22 cellular contexts compared by ENCODE assay signal in genomic region chr18:48858676-48859075, GRCh38.
A peak's percentile ranks its signal among the peaks of the same experiment; 100 is the strongest.
DNase-seq lines count a peak whose midpoint lies in the region; ATAC-seq and TF ChIP-seq lines count a peak whose summit lies in the region.
"Had no signal": no experiment of that assay in that cellular context is flagged by ENCODE, and none has a peak within 500 bp of the region (broad histone marks: within the 10 kb centered on the region; RNA-seq: fewer than 3 reads in every experiment).

No MANE protein-coding gene starts in this region.

- H4K91ac ChIP-seq in IMR-90 (ENCODE audit: insufficient read depth, low read depth, low read length) = 0 out of 2 replicates have a peak overlapping the region, but pooled peaks have one; percentile 5
- no peak overlapping the region for H4K91ac ChIP-seq in mesenchymal stem cell (ENCODE audit: low read length)

- no peaks in the 10 kb centered on the region for H3K27me3 ChIP-seq in IMR-90 (ENCODE audit: control insufficient read depth, insufficient read depth, low read length)
- no peaks in the 10 kb centered on the region for H3K27me3 ChIP-seq in mesenchymal stem cell (ENCODE audit: control insufficient read depth in 1 of 2, insufficient read depth in 1 of 2, low read length in 2 of 2)
- no peaks in the 10 kb centered on the region for H3K27me3 ChIP-seq in spleen (replicated peaks in 1 of 7)
- H3K27me3 ChIP-seq in Karpas-422 (ENCODE audit: low read length) = no peaks in the 10 kb centered on the region
- H3K27me3 ChIP-seq: right lobe of liver, SJSA1 had no signal

- no TSS peak for BruUV-seq in IMR-90 (replicated peaks; lab: Mats Ljungman, UMichigan)

- H2BK20ac ChIP-seq in IMR-90 (ENCODE audit: low read depth, low read length) = no peak overlapping the region

- H4K8ac ChIP-seq in IMR-90 (ENCODE audit: low read depth in 2 of 2, low read length in 2 of 2) (peak overlapping the region in 1 of 2 experiments; percentile 15; a peak in 1 of 4 replicates), mesenchymal stem cell (ENCODE audit: low read length) (no peak overlapping the region)

- H3K9me1 ChIP-seq in IMR-90 (ENCODE audit: insufficient read depth, low read length) = peaks cover 15% of the 10 kb centered on the region

- H3K4ac ChIP-seq in IMR-90 (ENCODE audit: low read depth, low read length) = no peak overlapping the region; the same call in 1 of the 2 replicates
- no peak overlapping the region for H3K4ac ChIP-seq in mesenchymal stem cell (ENCODE audit: low read depth in 1 of 2, low read length in 2 of 2)

- DNase-seq in IMR-90 = no peak
- peak; percentile 43 for DNase-seq in mesenchymal stem cell
- peak; percentile 25 for DNase-seq in spleen
- DNase-seq in ACHN = no peak
- no peak for DNase-seq in activated CD4-positive, alpha-beta T cell treated with anti-CD3 and anti-CD28 coated beads, Interleukin-2, amount 50 U/mL, for 4 hours
- DNase-seq in Karpas-422 = no peak
- DNase-seq: activated CD4-positive, alpha-beta T cell treated with anti-CD3 and anti-CD28 coated beads for 1 hour; activated CD8-positive, alpha-beta memory T cell treated with anti-CD3 and anti-CD28 coated beads for 24 hours; activated gamma-delta T cell treated with Interleukin-2 at 50 U/mL for 16 hours; activated T-cell treated with anti-CD3 and anti-CD28 coated beads, Interleukin-2, amount 50 U/mL, for 1 hour; Calu3; DND-41; mammary epithelial cell; NCI-H1048; NCI-H187; NCI-H526; right lobe of liver; T-helper 1 cell had no signal

- TF ChIP-seq POLR2A in IMR-90 (IDR thresholded peaks at IDR 0.05; ENCODE audit: low read depth, low read length) (no peak), spleen (IDR thresholded peaks at IDR 0.05) (no peak)

- H3K79me1 ChIP-seq in IMR-90 (ENCODE audit: low read depth in 1 of 2, low read length in 2 of 2) = peaks cover 14 to 56% of the 10 kb centered on the region in 2 experiments; a peak in 3 of 4 replicates
- peaks cover 9% of the 10 kb centered on the region for H3K79me1 ChIP-seq in mesenchymal stem cell (replicated peaks; ENCODE audit: low read length, poor library complexity, severe bottlenecking)

- H3K36me3 ChIP-seq in IMR-90 (ENCODE audit: control insufficient read depth, insufficient read depth, low read length) (peaks cover 53% of the 10 kb centered on the region), mesenchymal stem cell (ENCODE audit: control insufficient read depth in 1 of 2, insufficient read depth in 2 of 2, low read depth in 1 of 2, low read length in 2 of 2) (peaks cover 43 to 63% of the 10 kb centered on the region in 2 experiments), spleen (peaks cover 0 to 20% (median 0%) of the 10 kb centered on the region in 6 donors), Karpas-422 (ENCODE audit: insufficient read depth, low read length) (no peaks in the 10 kb centered on the region)

- intact Hi-C loops in IMR-90 (cut with micrococcal nuclease) (no loop called here), spleen (cut with DNase I; ENCODE audit: low total_unique reads) (no loop called here)

- peak overlapping the region; percentile 51 to 96 (median 95) for H3K27ac Mint-ChIP-seq in brain

- in situ Hi-C loops in IMR-90 (cut with MboI; ENCODE audit: low sequenced_read_pairs) (no loop called here), ACHN (cut with HindIII; ENCODE audit: low pct_ligation_motif_present, low pct_unique_long_range_greater_than_20kb, low sequenced_read_pairs) (no loop called here)

- H2AFZ ChIP-seq in IMR-90 (replicated peaks; ENCODE audit: low read length, poor library complexity) (no peak overlapping the region), mesenchymal stem cell (ENCODE audit: low read depth, low read length) (no peak overlapping the region), Karpas-422 (ENCODE audit: low read length) (no peak overlapping the region)
- H2AFZ ChIP-seq: parathyroid adenoma had no signal

- no peak overlapping the region for H4K5ac ChIP-seq in IMR-90 (ENCODE audit: low read depth, low read length)

- H3K79me2 ChIP-seq in Karpas-422 (ENCODE audit: low read length) = no peaks in the 10 kb centered on the region
- H3K79me2 ChIP-seq: parathyroid adenoma had no signal

- H3K18ac ChIP-seq in IMR-90 (ENCODE audit: low read depth, low read length) (no peak overlapping the region), mesenchymal stem cell (ENCODE audit: low read depth in 1 of 2, low read length in 2 of 2) (peak overlapping the region in 1 of 2 experiments; percentile 58)

- H3K36me3 Mint-ChIP-seq in brain = peaks cover 56% of the 10 kb centered on the region

- H2BK120ac ChIP-seq in IMR-90 (ENCODE audit: low read depth, low read length) = 0 out of 2 replicates have a peak overlapping the region, but pooled peaks have one; percentile 10
- H2BK120ac ChIP-seq in mesenchymal stem cell (ENCODE audit: low read depth, low read length) = no peak overlapping the region

- H2AK9ac ChIP-seq in IMR-90 (replicated peaks; ENCODE audit: low read depth, low read length, poor library complexity) = no peak overlapping the region

- H3K14ac ChIP-seq in IMR-90 (replicated peaks; ENCODE audit: low read depth, low read length) = no peak overlapping the region
- no peak overlapping the region for H3K14ac ChIP-seq in mesenchymal stem cell (ENCODE audit: low read length in 2 of 2)

- H3K9ac ChIP-seq in IMR-90 (ENCODE audit: low read depth, low read length) (no peak overlapping the region), mesenchymal stem cell (ENCODE audit: low read length) (no peak overlapping the region), Karpas-422 (ENCODE audit: low read length) (no peak overlapping the region)
- H3K9ac ChIP-seq: parathyroid adenoma had no signal

- 100% methylated on average over 1 of the region's 4 CpGs; no CpG with 5 or more reads in 1 of the 2 experiments for WGBS in IMR-90 (ENCODE audit: extremely low coverage in 2 of 2, insufficient read length in 1 of 2), 2 experiments
- 77% methylated on average over 2 of the region's 4 CpGs for WGBS in mesenchymal stem cell
- whole genome bisulfite sequencing in spleen, 5 donors = 84 to 92% (median 87%) methylated on average over 4 of the region's 4 CpGs

- TF ChIP-seq CTCF in IMR-90 (conservative IDR thresholded peaks at IDR 0.05; ENCODE audit: low read depth, low read length) (no peak), brain (conservative IDR thresholded peaks at IDR 0.05) (no peak), spleen (IDR thresholded peaks at IDR 0.05 in 8 of 11, conservative IDR thresholded peaks at IDR 0.05 in 3 of 11) (no peak)

- H3K9me3 Mint-ChIP-seq in brain = peaks cover 0 to 8% (median 6%) of the 10 kb centered on the region in 5 experiments

- peaks cover 7% of the 10 kb centered on the region for H3K27me3 Mint-ChIP-seq in brain

- H3K4me1 ChIP-seq in IMR-90 (ENCODE audit: control insufficient read depth, insufficient read depth, low read length) (peaks cover 4% of the 10 kb centered on the region; the same call in 1 of the 2 replicates), mesenchymal stem cell (ENCODE audit: control insufficient read depth, insufficient read depth, low read depth, low read length) (peaks cover 39% of the 10 kb centered on the region), spleen (peaks cover 0 to 13% (median 4%) of the 10 kb centered on the region in 6 donors), Karpas-422 (ENCODE audit: low read length) (no peaks in the 10 kb centered on the region)
- H3K4me1 ChIP-seq: parathyroid adenoma, right lobe of liver had no signal

- ATAC-seq in IMR-90 (ENCODE audit: low read depth) (no peak), esophagus mucosa (no peak)

- dilution Hi-C loops in IMR-90 (cut with HindIII; ENCODE audit: low sequenced_read_pairs, unreplicated experiment) = no loop called here

- H3K9me2 ChIP-seq in Karpas-422 (replicated peaks; ENCODE audit: insufficient read depth, low read length) = no peaks in the 10 kb centered on the region

- TF ChIP-seq RAD21 in IMR-90 (IDR thresholded peaks at IDR 0.05; ENCODE audit: low read length) = no peak

- H4K20me1 ChIP-seq in IMR-90 (ENCODE audit: insufficient read depth, low read length) (peaks cover 3% of the 10 kb centered on the region; the same call in 1 of the 2 replicates), Karpas-422 (ENCODE audit: insufficient read depth, low read depth, low read length) (no peaks in the 10 kb centered on the region)

- H3K23ac ChIP-seq in IMR-90 (ENCODE audit: low read depth, low read length) (0 out of 2 replicates have a peak overlapping the region, but pooled peaks have one; percentile 49), mesenchymal stem cell (ENCODE audit: low read length in 2 of 2) (no peak overlapping the region)

- H2BK15ac ChIP-seq in IMR-90 (ENCODE audit: low read depth, low read length) (no peak overlapping the region), mesenchymal stem cell (ENCODE audit: low read depth, poor library complexity, severe bottlenecking) (no peak overlapping the region)

- peak overlapping the region in 1 of 5 experiments; percentile 8 for H3K4me3 Mint-ChIP-seq in brain

- H2BK5ac ChIP-seq in IMR-90 (ENCODE audit: low read depth, low read length, poor library complexity, severe bottlenecking) (no peak overlapping the region), mesenchymal stem cell (ENCODE audit: low read depth, low read length, poor library complexity, severe bottlenecking) (no peak overlapping the region)

- H3K4me3 ChIP-seq in IMR-90 (ENCODE audit: insufficient read depth, low read depth, low read length) (no peak overlapping the region), mesenchymal stem cell (ENCODE audit: insufficient read depth in 1 of 2, low read depth in 1 of 2, low read length in 2 of 2) (no peak overlapping the region), spleen (no peak overlapping the region), Karpas-422 (ENCODE audit: low read length) (no peak overlapping the region)
- H3K4me3 ChIP-seq: right lobe of liver, SJSA1 had no signal

- H3K4me1 Mint-ChIP-seq in brain = peaks cover 52% of the 10 kb centered on the region

- H3K9me3 ChIP-seq in IMR-90 (ENCODE audit: control insufficient read depth, insufficient read depth, low read length) (no peaks in the 10 kb centered on the region), mesenchymal stem cell (ENCODE audit: control insufficient read depth, low read length) (no peaks in the 10 kb centered on the region), spleen (no peaks in the 10 kb centered on the region), Karpas-422 (ENCODE audit: low read length) (no peaks in the 10 kb centered on the region)
- H3K9me3 ChIP-seq: right lobe of liver, SJSA1 had no signal

- no peak overlapping the region for H3K4me2 ChIP-seq in IMR-90 (ENCODE audit: low read depth, low read length)
- H3K4me2 ChIP-seq in mesenchymal stem cell (ENCODE audit: low read length, poor library complexity, severe bottlenecking) = no peak overlapping the region
- H3K4me2 ChIP-seq in Karpas-422 (ENCODE audit: low read depth, low read length, poor library complexity, severe bottlenecking) = no peak overlapping the region

- CTCF ChIA-PET in IMR-90 (lab: Yijun Ruan, JAX) = no interaction called here

- H3K27ac ChIP-seq in IMR-90 (ENCODE audit: insufficient read depth, low read length) (no peak overlapping the region), mesenchymal stem cell (ENCODE audit: low read length, poor library complexity, severe bottlenecking) (no peak overlapping the region), spleen (no peak overlapping the region), Karpas-422 (ENCODE audit: low read length) (no peak overlapping the region)
- H3K27ac ChIP-seq: parathyroid adenoma, right lobe of liver, SJSA1 had no signal

- peak overlapping the region; percentile 51; the same call in 1 of the 2 replicates for H2AK5ac ChIP-seq in IMR-90 (ENCODE audit: low read depth, low read length)
- peak overlapping the region; percentile 7 for H2AK5ac ChIP-seq in mesenchymal stem cell (ENCODE audit: low read length, severe bottlenecking)

- H3K56ac ChIP-seq in IMR-90 (ENCODE audit: extremely low read depth, insufficient read depth, low read length) = no peak overlapping the region

- peak overlapping the region in 1 of 2 experiments; percentile 4 for H2BK12ac ChIP-seq in mesenchymal stem cell (ENCODE audit: low read length in 2 of 2)

- POLR2A ChIA-PET in IMR-90 (lab: Charles Lee; ENCODE audit: unreplicated experiment) = interaction anchor here (0.8 kb wide), 1 partner anchor 9 kb away, joined by 14 read pairs; no protein-coding TSS in a partner anchor

Comparison
In these comparisons a context has a peak if more than half of its experiments do, and no peak if none do; other contexts are left out.
1. DNase-seq: peak in mesenchymal stem cell (single experiment) and spleen (single experiment); none in IMR-90 (single experiment), ACHN (single experiment), activated CD4-positive, alpha-beta T cell treated with anti-CD3 and anti-CD28 coated beads, Interleukin-2, amount 50 U/mL, for 4 hours (0 of 2) and Karpas-422 (single experiment).